In genomic region chr11:126061707-126062678, GRCh38 we compare ENCODE assay signal across 9 cellular contexts. TPM values are rescaled to one million over a fixed set of nuclear protein-coding genes. Genes with fewer than 3 reads are reported as not detected.
DNase-seq lines count a peak whose midpoint lies in the region; ATAC-seq and TF ChIP-seq lines count a peak whose summit lies in the region.
"Had no signal": no experiment of that assay in that cellular context is flagged by ENCODE, and none has a peak within 500 bp of the region (broad histone marks: within the 10 kb centered on the region; RNA-seq: fewer than 3 reads in every experiment).

No MANE protein-coding gene starts in this region.

- no peaks in the 10 kb centered on the region for H3K9me3 ChIP-seq in liver (ENCODE audit: control insufficient read depth in 4 of 4, low read length in 3 of 4)
- H3K9me3 ChIP-seq: neutrophil had no signal

- 1% methylated on average over 57 of the region's 57 CpGs for WGBS in liver

- peak overlapping the region in 1 of 2 donors; percentile 67 for H3K9ac ChIP-seq in liver (ENCODE audit: low read depth in 1 of 2, low read length in 2 of 2)

- TF ChIP-seq RAD21 in liver (IDR thresholded peaks at IDR 0.05): peak; percentile 84 to 95

- H3K27ac ChIP-seq in liver (ENCODE audit: low read depth in 1 of 2, low read length in 2 of 2): peak overlapping the region; percentile 19 to 56
- H3K27ac ChIP-seq: neutrophil had no signal

- no peaks in the 10 kb centered on the region for H3K36me3 ChIP-seq in liver (ENCODE audit: control insufficient read depth in 4 of 4, insufficient read depth in 3 of 4, low read depth in 1 of 4, low read length in 3 of 4)
- H3K36me3 ChIP-seq: neutrophil had no signal

- DNase-seq in Right ventricle myocardium inferior (ENCODE audit: missing footprints): peak; percentile 71
- no peak for DNase-seq in Right ventricle myocardium superior
- DNase-seq in Jurkat, Clone E6-1 (ENCODE audit: low read depth, low spot score): no peak
- peak; percentile 28 for DNase-seq in choroid plexus epithelial cell (ENCODE audit: low read depth)
- peak; percentile 31 to 36 for DNase-seq in stimulated activated CD4-positive, alpha-beta T cell treated with anti-CD3 and anti-CD28 coated beads, Interleukin-4, amount 100 ng/mL, for 4 hours
- DNase-seq in UCSD-AML1 (lab: John Stamatoyannopoulos, UW; ENCODE audit: unreplicated experiment): no peak

- peaks cover 8 to 20% (median 20%) of the 10 kb centered on the region in 4 donors for H3K4me1 ChIP-seq in liver (ENCODE audit: control insufficient read depth in 4 of 4, insufficient read depth in 4 of 4, low read length in 3 of 4)

- intact Hi-C loops in Right ventricle myocardium inferior (cut with DNase I): loop anchor here (2.0 to 5.0 kb wide), 4 partner anchors 51 to 150 kb away; partner anchors contain the start of genes FAM118B and RPUSD4
- intact Hi-C loops in Right ventricle myocardium superior (cut with DNase I): no loop called here

- peak; percentile 53 for TF ChIP-seq CTCF in choroid plexus epithelial cell (conservative IDR thresholded peaks at IDR 0.05; ENCODE audit: low read depth, low read length)
- TF ChIP-seq CTCF in liver (IDR thresholded peaks at IDR 0.05; ENCODE audit: low read depth, low read length, missing input control): peak; percentile 73

- H3K27me3 ChIP-seq in liver (ENCODE audit: control insufficient read depth in 4 of 4, insufficient read depth in 4 of 4, low read length in 3 of 4): no peaks in the 10 kb centered on the region

- peak overlapping the region; percentile 54 for H3K4me3 ChIP-seq in Jurkat, Clone E6-1 (ENCODE audit: low read length)
- H3K4me3 ChIP-seq in choroid plexus epithelial cell (ENCODE audit: low read depth, low read length): peak overlapping the region; percentile 68
- H3K4me3 ChIP-seq in liver (ENCODE audit: low read depth in 1 of 3, low read length in 3 of 3): peak overlapping the region; percentile 29 to 91 (median 66)

- ATAC-seq in Right ventricle myocardium inferior: no peak
- no peak for ATAC-seq in Right ventricle myocardium superior (ENCODE audit: poor library complexity)
- ATAC-seq in SK-N-SH treated with all-trans-retinoic acid at 6 μM for 48 hours: peak; percentile 59

TF ChIP-seq in SK-N-SH treated with all-trans-retinoic acid at 6 μM for 48 hours, 23 proteins besides CTCF, POLR2A, EP300 and RAD21:
- no peak for TF ChIP-seq ZNF8 (CRISPR knock-in tag; IDR thresholded peaks at IDR 0.05)
- no peak for TF ChIP-seq ESRRG (CRISPR knock-in tag; IDR thresholded peaks at IDR 0.05)
- TF ChIP-seq PPARA (CRISPR knock-in tag; IDR thresholded peaks at IDR 0.05; ENCODE audit: borderline replicate concordance): no peak
- no peak for TF ChIP-seq ISL1 (CRISPR knock-in tag; IDR thresholded peaks at IDR 0.05)
- no peak for TF ChIP-seq ZNF565 (CRISPR knock-in tag; conservative IDR thresholded peaks at IDR 0.05; ENCODE audit: low read depth)
- TF ChIP-seq ZC3H10 (CRISPR knock-in tag; IDR thresholded peaks at IDR 0.05): no peak
- TF ChIP-seq ZNF70 (CRISPR knock-in tag; IDR thresholded peaks at IDR 0.05): no peak
- no peak for TF ChIP-seq ARNTL (CRISPR knock-in tag; IDR thresholded peaks at IDR 0.05; ENCODE audit: borderline replicate concordance, low read depth)
- TF ChIP-seq CSRNP3 (CRISPR knock-in tag; IDR thresholded peaks at IDR 0.05): no peak
- TF ChIP-seq RARB (CRISPR knock-in tag; IDR thresholded peaks at IDR 0.05): no peak
- no peak for TF ChIP-seq GLIS3 (CRISPR knock-in tag; IDR thresholded peaks at IDR 0.05)

TF ChIP-seq in liver, 16 proteins besides CTCF, POLR2A, EP300 and RAD21:
- TF ChIP-seq HNF4A (conservative IDR thresholded peaks at IDR 0.05): no peak
- peak in 1 of 2 donors; percentile 62 for TF ChIP-seq RXRA (IDR thresholded peaks at IDR 0.05)

RNA-seq across cellular contexts. Expression of gene CDON, which starts 0.7 kb away (rescaled TPM):
- 18.6 TPM for total RNA-seq in Right ventricle myocardium inferior
- total RNA-seq in Right ventricle myocardium superior: 12.3 TPM
- 4.2 TPM for polyA plus RNA-seq in Jurkat, Clone E6-1 (2012; ENCODE audit: insufficient read depth, insufficient read length)
- total RNA-seq in liver: 1 to 10 TPM; 7.1 to 7.4 TPM
- under 1 TPM; 0.69 to 0.85 TPM for polyA plus RNA-seq in liver

Comparison
In these comparisons a context has a peak if more than half of its experiments do, and no peak if none do; other contexts are left out.
1. DNase-seq: peak in Right ventricle myocardium inferior (single experiment), choroid plexus epithelial cell (single experiment) and stimulated activated CD4-positive, alpha-beta T cell treated with anti-CD3 and anti-CD28 coated beads, Interleukin-4, amount 100 ng/mL, for 4 hours (2 of 2); none in Right ventricle myocardium superior (single experiment), Jurkat, Clone E6-1 (single experiment) and UCSD-AML1 (single experiment).
2. Peak in every context shown above with its lines, with median percentiles within 50 percentile points of each other: H3K4me3 ChIP-seq.